In genomic region chr2:26640781-26641564, GRCh38 we compare ENCODE assay signal across 1 cellular context.
TF ChIP-seq lines count a peak whose summit lies in the region.

TSS of gene CIB4 (minus strand) at chr2:26641366. CDS start at chr2:26641314, 52 bp downstream.

TF ChIP-seq in GM23338, 12 proteins besides CTCF, POLR2A, EP300 and RAD21 (continued from another document):
- TF ChIP-seq ZNF462 (CRISPR knock-in tag; IDR thresholded peaks at IDR 0.05): no peak
TF ChIP-seq in GM23338: peak in this region for 0.
